8 cellular contexts compared by ENCODE assay signal in the genomic region with DNA sequence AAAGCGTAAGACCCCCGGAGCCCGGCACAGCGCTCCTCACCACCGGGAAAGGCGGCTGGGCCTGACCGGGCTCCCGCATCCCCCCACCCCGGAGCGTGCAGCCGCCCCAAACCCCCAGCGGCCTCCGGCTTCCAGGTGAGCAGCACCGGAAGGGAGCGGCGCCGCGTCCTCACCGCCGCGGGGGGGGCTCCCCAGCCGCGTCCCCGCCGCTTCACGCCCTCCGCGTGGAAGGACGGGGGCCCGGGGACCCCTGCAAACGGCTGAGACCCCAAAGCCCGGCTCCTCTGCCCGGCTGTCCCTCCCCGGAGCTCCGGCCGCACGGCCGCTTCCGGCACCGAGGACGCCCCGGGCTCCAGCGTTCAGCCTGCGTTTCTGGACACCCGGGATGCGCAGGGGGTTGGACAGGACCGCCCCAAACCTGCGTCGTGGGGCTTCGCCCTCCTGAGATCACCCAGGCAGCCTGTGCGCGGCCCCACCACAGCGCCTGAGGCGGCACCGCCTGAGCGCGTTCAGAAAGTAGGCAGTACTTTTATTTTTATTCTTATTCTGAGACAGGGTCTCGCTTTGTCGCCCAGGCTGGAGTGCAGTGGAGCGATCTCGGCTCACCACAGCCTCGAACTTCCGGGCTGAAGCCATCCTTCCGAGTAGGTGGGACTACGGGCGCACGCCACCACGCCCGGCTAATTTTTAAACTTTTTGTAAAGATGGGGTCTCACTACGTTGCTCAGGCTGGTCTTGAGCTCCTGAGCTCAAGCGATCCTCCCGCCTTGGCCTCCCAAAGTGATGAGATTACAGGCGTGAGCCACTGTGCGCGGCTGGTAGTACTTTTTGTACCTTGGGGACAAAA. TPM values are rescaled to one million over a fixed set of nuclear protein-coding genes. Genes with fewer than 3 reads are reported as not detected.
DNase-seq lines count a peak whose midpoint lies in the region; ATAC-seq and TF ChIP-seq lines count a peak whose summit lies in the region.

No MANE protein-coding gene starts in this region.

- H3K4me3 ChIP-seq in CD8-positive, alpha-beta T cell (ENCODE audit: low read depth, low read length), result peak overlapping the region; percentile 55
- H3K4me3 ChIP-seq in Peyer's patch, result peak overlapping the region; percentile 70 to 77 (median 72)
- H3K4me3 ChIP-seq in adrenal gland, result peak overlapping the region; percentile 7 to 90 (median 36)
- peak overlapping the region; percentile 78 to 79 for H3K4me3 ChIP-seq in right atrium auricular region

- WGBS in adrenal gland, 4 donors, result 4 to 32% (median 6%) methylated on average over 6 to 75 of the region's 75 CpGs

- peak; percentile 40 to 52 for TF ChIP-seq POLR2A in Peyer's patch (IDR thresholded peaks at IDR 0.05)
- TF ChIP-seq POLR2A in adrenal gland (IDR thresholded peaks at IDR 0.05), result peak; percentile 72

- no peak for TF ChIP-seq CTCF in CD8-positive, alpha-beta T cell (IDR thresholded peaks at IDR 0.05)
- TF ChIP-seq CTCF in Peyer's patch (IDR thresholded peaks at IDR 0.05), result no peak
- TF ChIP-seq CTCF in adrenal gland (IDR thresholded peaks at IDR 0.05), result no peak
- TF ChIP-seq CTCF in right atrium auricular region (IDR thresholded peaks at IDR 0.05), result no peak

- peak overlapping the region; percentile 55 for H3K27ac ChIP-seq in CD8-positive, alpha-beta T cell (ENCODE audit: low read depth, low read length)
- H3K27ac ChIP-seq in Peyer's patch (peak overlapping the region; percentile 74 to 87 (median 80)), adrenal gland (peak overlapping the region in 4 of 5 donors; percentile 75 to 93 (median 89)), right atrium auricular region (peak overlapping the region; percentile 94 to 96)

- peaks cover 52% of the 10 kb centered on the region for H3K4me1 ChIP-seq in CD8-positive, alpha-beta T cell (ENCODE audit: insufficient read depth, low read length)
- H3K4me1 ChIP-seq in Peyer's patch (peaks cover 0 to 20% (median 6%) of the 10 kb centered on the region in 4 donors), adrenal gland (replicated peaks in 1 of 2) (peaks cover 5 to 10% of the 10 kb centered on the region in 2 donors), right atrium auricular region (peaks cover 0 to 19% of the 10 kb centered on the region in 2 donors)

- peak; percentile 63 for ATAC-seq in CD8-positive, alpha-beta T cell
- peak; percentile 70 for ATAC-seq in HG03354 (IDR thresholded peaks at IDR 0.05; ENCODE audit: poor library complexity, severe bottlenecking, unreplicated experiment)

- no peaks in the 10 kb centered on the region for H3K36me3 ChIP-seq in CD8-positive, alpha-beta T cell (ENCODE audit: insufficient read depth, low read length)
- H3K36me3 ChIP-seq in Peyer's patch (no peaks in the 10 kb centered on the region), adrenal gland (replicated peaks in 1 of 2) (no peaks in the 10 kb centered on the region), right atrium auricular region (no peaks in the 10 kb centered on the region)

- H3K4me1 Mint-ChIP-seq in CD8-positive, alpha-beta T cell (ENCODE audit: low read depth), result peaks cover 51% of the 10 kb centered on the region

- intact Hi-C loops in CD8-positive, alpha-beta T cell (cut with DNase I, micrococcal nuclease), result loop anchor here in 1 of 2 experiments (2.0 kb wide), 1 partner anchor 51 kb away; the partner anchor contains the start of gene BLM
- intact Hi-C loops in adrenal gland (cut with DNase I), result no loop called here

- no peaks in the 10 kb centered on the region for H3K36me3 Mint-ChIP-seq in CD8-positive, alpha-beta T cell

- no peaks in the 10 kb centered on the region for H3K9me3 Mint-ChIP-seq in CD8-positive, alpha-beta T cell

- POLR2A ChIA-PET in CD8-positive, alpha-beta T cell (lab: Charles Lee), result interaction anchor here (1.0 to 1.5 kb wide), 2 partner anchors 18 to 50 kb away, joined by 4 to 6 read pairs; no protein-coding TSS in a partner anchor

- CTCF ChIA-PET in CD8-positive, alpha-beta T cell (lab: Charles Lee), result interaction anchor here (0.7 to 2.8 kb wide), 6 partner anchors 12 to 345 kb away, joined by 3 to 10 read pairs (median 4); partner anchors contain the start of gene FES

- H3K27me3 ChIP-seq in CD8-positive, alpha-beta T cell (ENCODE audit: insufficient read depth, low read length), result no peaks in the 10 kb centered on the region
- no peaks in the 10 kb centered on the region for H3K27me3 ChIP-seq in Peyer's patch
- no peaks in the 10 kb centered on the region for H3K27me3 ChIP-seq in adrenal gland
- no peaks in the 10 kb centered on the region for H3K27me3 ChIP-seq in right atrium auricular region

- H3K27me3 Mint-ChIP-seq in CD8-positive, alpha-beta T cell (ENCODE audit: low read depth), result peaks cover 3% of the 10 kb centered on the region

- H3K9me3 ChIP-seq in CD8-positive, alpha-beta T cell (ENCODE audit: low read length), result no peaks in the 10 kb centered on the region
- H3K9me3 ChIP-seq in Peyer's patch (no peaks in the 10 kb centered on the region), adrenal gland (replicated peaks in 1 of 3) (no peaks in the 10 kb centered on the region), right atrium auricular region (no peaks in the 10 kb centered on the region)

- peak overlapping the region; percentile 81 for H3K4me3 Mint-ChIP-seq in CD8-positive, alpha-beta T cell

- H3K27ac Mint-ChIP-seq in CD8-positive, alpha-beta T cell, result peak overlapping the region; percentile 58

- DNase-seq in CD8-positive, alpha-beta T cell, result peak in 5 of 7 experiments; percentile 26 to 61 (median 40)
- DNase-seq in GM19240 (ENCODE audit: insufficient read length, low spot score) (peak; percentile 44), Peyer's patch (peak; percentile 61 to 81 (median 73)), adrenal gland (peak; percentile 66 to 85 (median 72)), right atrium auricular region (ENCODE audit: low spot score) (peak; percentile 66), inferior parietal cortex (ENCODE audit: extremely low spot score) (no peak)
- DNase-seq in stimulated activated CD4-positive, alpha-beta T cell treated with anti-CD3 and anti-CD28 coated beads, Interleukin-12 subunit alpha, Interleukin-12 subunit beta, amount 100 ng/mL, for 48 hours (ENCODE audit: low read depth in 2 of 3, low spot score in 1 of 3), result peak in 2 of 3 donors; percentile 30 to 32

RNA-seq across cellular contexts. Expression of gene BLM, which starts 51.6 kb away (rescaled TPM):
- 1 to 10 TPM; 2.5 to 2.6 TPM for total RNA-seq in CD8-positive, alpha-beta T cell
- 1 to 10 TPM in 3 of 4 donors, under 1 TPM in 1; 0.94 to 8.4 (median 4.2) TPM for total RNA-seq in Peyer's patch
- 1 to 10 TPM in 6 of 8 donors, under 1 TPM in 2; 0.24 to 4.5 (median 1.2) TPM for total RNA-seq in adrenal gland
- polyA plus RNA-seq in adrenal gland, result 1 to 10 TPM; 1.1 to 2.2 (median 1.4) TPM
- total RNA-seq in right atrium auricular region, result 10 to 100 TPM; 19.3 to 26.7 TPM
